In the genomic region with DNA sequence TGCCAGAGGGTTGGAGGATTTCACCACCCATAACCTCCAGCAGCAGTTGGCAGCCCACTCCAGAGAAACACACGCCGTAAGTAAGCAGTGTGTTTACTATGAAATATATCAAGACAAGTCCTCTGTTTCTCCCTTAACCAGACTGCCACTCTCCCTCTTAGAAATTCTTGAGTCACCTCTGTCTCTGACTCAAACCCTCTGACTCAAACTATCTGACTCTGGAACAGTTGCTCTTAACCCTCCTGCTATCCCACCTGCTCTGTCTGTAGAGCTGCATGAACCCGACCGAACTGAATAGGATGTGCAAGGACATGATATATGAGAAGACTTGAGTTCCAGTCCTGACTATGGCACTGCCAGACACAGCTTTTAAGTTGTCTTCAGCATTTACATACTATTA, we compare ENCODE assay signal across 10 cellular contexts. TPM values are rescaled to one million over a fixed set of nuclear protein-coding genes. Genes with fewer than 3 reads are reported as not detected.
DNase-seq lines count a peak whose midpoint lies in the region; ATAC-seq and TF ChIP-seq lines count a peak whose summit lies in the region.
"Had no signal": no experiment of that assay in that cellular context is flagged by ENCODE, and none has a peak within 500 bp of the region (broad histone marks: within the 10 kb centered on the region; RNA-seq: fewer than 3 reads in every experiment).

No MANE protein-coding gene starts in this region.

- H3K36me3 Mint-ChIP-seq in Calu3 (ENCODE audit: insufficient read depth, unreplicated experiment) (peaks cover 26% of the 10 kb centered on the region), nephron (ENCODE audit: low read depth) (peaks cover 14% of the 10 kb centered on the region)

- TF ChIP-seq CTCF in Calu3 (IDR thresholded peaks at IDR 0.05; ENCODE audit: unreplicated experiment) (no peak), nephron (IDR thresholded peaks at IDR 0.05; ENCODE audit: unreplicated experiment in 3 of 3) (no peak)

- H3K4me3 Mint-ChIP-seq in Calu3 (ENCODE audit: low read depth, unreplicated experiment) = peak overlapping the region; percentile 94
- peak overlapping the region; percentile 78 to 87 (median 82) for H3K4me3 Mint-ChIP-seq in nephron

- no TSS peak for BruUV-seq in Calu3 (replicated peaks; lab: Mats Ljungman, UMichigan)

- intact Hi-C loops in Calu3 (cut with micrococcal nuclease; ENCODE audit: unreplicated experiment) = no loop called here

- no peaks in the 10 kb centered on the region for H3K9me3 Mint-ChIP-seq in Calu3 (ENCODE audit: low read depth, unreplicated experiment)
- H3K9me3 Mint-ChIP-seq in nephron = no peaks in the 10 kb centered on the region

- ATAC-seq in HG02870 (IDR thresholded peaks at IDR 0.05; ENCODE audit: unreplicated experiment) = no peak
- ATAC-seq: body of pancreas had no signal

- no peak for DNase-seq in Calu3
- peak; percentile 16 for DNase-seq in LoVo (ENCODE audit: low spot score)
- peak; percentile 56 for DNase-seq in astrocyte of the hippocampus (ENCODE audit: low read depth, low spot score)
- no peak for DNase-seq in NCI-H1694 (lab: John Stamatoyannopoulos, UW)
- DNase-seq in pons (ENCODE audit: low spot score) = no peak
- no peak for DNase-seq in DMS79 (lab: John Stamatoyannopoulos, UW)
- DNase-seq: body of pancreas, retina had no signal

- H3K4me1 Mint-ChIP-seq in Calu3 (ENCODE audit: low read depth, unreplicated experiment) = peaks cover 15% of the 10 kb centered on the region
- peaks cover 9% of the 10 kb centered on the region for H3K4me1 Mint-ChIP-seq in nephron

- H3K27ac Mint-ChIP-seq in Calu3 (ENCODE audit: unreplicated experiment) (no peak overlapping the region), nephron (peak overlapping the region in 2 of 3 experiments; percentile 13 to 65)

- H3K27me3 Mint-ChIP-seq in Calu3 (ENCODE audit: unreplicated experiment) = no peaks in the 10 kb centered on the region
- H3K27me3 Mint-ChIP-seq in nephron (ENCODE audit: low read depth) = no peaks in the 10 kb centered on the region

- CTCF ChIA-PET in Calu3 (lab: Charles Lee) = interaction anchor here (0.6 to 1.2 kb wide), 3 partner anchors 17 to 1546 kb away, joined by 3 to 5 read pairs (median 3); no protein-coding TSS in a partner anchor

RNA-seq across cellular contexts. Expression of a gene that starts 14.1 kb away (rescaled TPM):
- 18.0 and 21.5 TPM in 2 replicates for total RNA-seq in Calu3 (2022)

RNA-seq across cellular contexts. Expression of a gene that starts 57.1 kb away (rescaled TPM):
- 75.3 and 91.7 TPM in 2 replicates for total RNA-seq in Calu3 (2022)

Comparison
In these comparisons a context has a peak if more than half of its experiments do, and no peak if none do; other contexts are left out.
1. DNase-seq: peak in LoVo (single experiment) and astrocyte of the hippocampus (single experiment); none in Calu3 (single experiment), NCI-H1694 (single experiment), pons (single experiment) and DMS79 (single experiment).